In genomic region chr22:38657248-38657909, GRCh38 we compare ENCODE assay signal across 8 cellular contexts. TPM values are rescaled to one million over a fixed set of nuclear protein-coding genes. Genes with fewer than 3 reads are reported as not detected.
A peak's percentile ranks its signal among the peaks of the same experiment; 100 is the strongest.
DNase-seq lines count a peak whose midpoint lies in the region; ATAC-seq, FAIRE-seq and TF ChIP-seq lines count a peak whose summit lies in the region.

No MANE protein-coding gene starts in this region.

- H3K27me3 ChIP-seq in esophagus muscularis mucosa, result no peaks in the 10 kb centered on the region

- peaks cover 0 to 16% (median 9%) of the 10 kb centered on the region in 4 donors for H3K36me3 ChIP-seq in esophagus muscularis mucosa

- TF ChIP-seq POLR2A in esophagus muscularis mucosa (IDR thresholded peaks at IDR 0.05; ENCODE audit: low read depth), result no peak

- no peaks in the 10 kb centered on the region for H3K9me3 ChIP-seq in esophagus muscularis mucosa

- ATAC-seq in omental fat pad (ENCODE audit: low FRiP score), result peak; percentile 17

- 3% methylated on average over 8 of the region's 10 CpGs for WGBS in esophagus muscularis mucosa

- peak overlapping the region in 3 of 4 donors; percentile 89 to 90 (median 89) for H3K27ac ChIP-seq in esophagus muscularis mucosa (replicated peaks in 1 of 4)

- TF ChIP-seq EP300 in esophagus muscularis mucosa (IDR thresholded peaks at IDR 0.05), result no peak

- H3K4me3 ChIP-seq in esophagus muscularis mucosa, result peak overlapping the region; percentile 83 to 96 (median 88)

- no peak for FAIRE-seq in RCC 7860 (lab: Jason Lieb, UNC)

- TF ChIP-seq CTCF in esophagus muscularis mucosa (IDR thresholded peaks at IDR 0.05) (no peak), omental fat pad (IDR thresholded peaks at IDR 0.05) (no peak)

- peaks cover 16 to 30% (median 22%) of the 10 kb centered on the region in 4 donors for H3K4me1 ChIP-seq in esophagus muscularis mucosa

- DNase-seq in NCI-H82 (lab: John Stamatoyannopoulos, UW) (peak; percentile 77), NCI-H82 treated with DMSO at 0.1 percent for 48 hours (lab: John Stamatoyannopoulos, UW; ENCODE audit: unreplicated experiment) (no peak), Kasumi-1 (lab: John Stamatoyannopoulos, UW) (peak; percentile 16 to 21), esophagus muscularis mucosa (ENCODE audit: extremely low spot score) (no peak), omental fat pad (ENCODE audit: low spot score) (no peak), RCC 7860 (ENCODE audit: low spot score) (no peak), NCI-H2171 treated with DMSO at 0.1 percent for 48 hours (lab: John Stamatoyannopoulos, UW) (no peak)
- DNase-seq in activated CD8-positive, alpha-beta memory T cell treated with anti-CD3 and anti-CD28 coated beads, Interleukin-2, amount 50 U/mL, for 24 hours (ENCODE audit: extremely low read depth), result peak; percentile 17

- intact Hi-C loops in esophagus muscularis mucosa (cut with DNase I), result no loop called here

RNA-seq across cellular contexts. Expression of gene CBY1, which starts 0.9 kb away (rescaled TPM):
- total RNA-seq in esophagus muscularis mucosa (10 to 100 TPM; 25.2 to 36.9 (median 33.9) TPM), omental fat pad (10 to 100 TPM in 3 of 4 donors, 1 to 10 TPM in 1; 7.6 to 25.9 (median 17.4) TPM)

RNA-seq across cellular contexts. Expression of gene FAM227A, which starts 1.2 kb away (rescaled TPM):
- total RNA-seq in esophagus muscularis mucosa (1 to 10 TPM in 1 of 4 donors, under 1 TPM in 3; 0.33 to 2.9 (median 0.86) TPM), omental fat pad (1 to 10 TPM in 1 of 4 donors, under 1 TPM in 3; 0.24 to 7.3 (median 0.73) TPM)

RNA-seq across cellular contexts. Expression of gene TOMM22, which starts 24.4 kb away (rescaled TPM):
- total RNA-seq in esophagus muscularis mucosa (10 to 100 TPM; 25.7 to 36.8 (median 32.2) TPM), omental fat pad (10 to 100 TPM; 33.4 to 48.4 (median 40.0) TPM)

RNA-seq across cellular contexts. Expression of gene JOSD1, which starts 43.4 kb away (rescaled TPM):
- total RNA-seq in esophagus muscularis mucosa, result 10 to 100 TPM; 49.4 to 76.9 (median 59.4) TPM
- total RNA-seq in omental fat pad, result 100 to 1,000 TPM in 1 of 4 donors, 10 to 100 TPM in 3; 61.9 to 130 (median 66.3) TPM

RNA-seq across cellular contexts. Expression of gene GTPBP1, which starts 48.4 kb away (rescaled TPM):
- total RNA-seq in esophagus muscularis mucosa (10 to 100 TPM; 35.7 to 62.5 (median 50.6) TPM), omental fat pad (10 to 100 TPM; 31.3 to 75.7 (median 51.4) TPM)

Comparison
In these comparisons a context has a peak if more than half of its experiments do, and no peak if none do; other contexts are left out.
1. DNase-seq: peak in NCI-H82 (single experiment), Kasumi-1 (2 of 2) and activated CD8-positive, alpha-beta memory T cell treated with anti-CD3 and anti-CD28 coated beads, Interleukin-2, amount 50 U/mL, for 24 hours (single experiment); none in NCI-H82 treated with DMSO at 0.1 percent for 48 hours (single experiment), esophagus muscularis mucosa (single experiment), omental fat pad (single experiment), RCC 7860 (single experiment) and NCI-H2171 treated with DMSO at 0.1 percent for 48 hours (single experiment).